Comparison of ENCODE assay signal across 8 cellular contexts in the genomic region with DNA sequence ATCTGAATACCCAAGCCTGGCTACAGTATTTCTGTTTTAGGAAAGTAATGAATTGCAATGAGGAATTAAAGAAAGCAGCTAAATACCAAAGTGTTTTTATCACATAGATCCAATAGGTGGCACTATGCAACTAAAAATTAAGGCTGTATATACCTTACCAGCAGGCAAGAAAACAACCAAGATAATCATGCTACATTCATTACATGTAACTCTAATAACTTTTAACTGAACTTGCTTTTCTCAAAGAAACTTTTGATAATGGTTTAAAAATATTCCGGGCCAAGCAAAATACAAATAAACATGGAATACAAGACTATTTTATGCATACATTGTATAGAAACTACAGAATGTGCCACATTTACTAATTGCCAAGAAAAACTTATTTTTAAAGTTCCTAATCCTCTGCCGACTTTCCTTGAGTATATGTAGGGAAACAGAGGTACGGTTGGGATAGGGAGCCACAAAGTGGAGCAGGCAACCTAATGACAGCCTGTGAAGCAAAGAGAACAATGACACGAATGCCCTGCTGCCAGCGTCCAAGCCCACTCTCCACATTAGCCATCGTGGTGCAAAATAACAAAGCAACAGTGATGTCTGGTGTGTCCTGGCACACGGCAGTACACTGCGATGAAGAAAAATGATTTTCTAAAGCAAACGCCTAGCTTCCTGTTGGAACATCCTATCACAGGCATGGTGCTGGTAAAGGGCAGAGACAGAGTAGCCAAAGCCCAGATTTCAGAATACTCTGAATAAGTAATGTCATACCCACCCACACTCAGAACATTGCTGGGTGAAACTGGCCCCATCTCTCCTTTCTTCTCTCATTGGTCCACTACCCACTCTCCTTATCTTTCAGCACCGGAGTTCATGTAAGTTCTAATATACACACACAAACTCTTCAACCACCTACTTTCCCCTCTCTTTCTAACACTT.
DNase-seq lines count a peak whose midpoint lies in the region; ATAC-seq, FAIRE-seq and TF ChIP-seq lines count a peak whose summit lies in the region.

No MANE protein-coding gene starts in this region.

- in situ Hi-C loops in Caki2 (cut with HindIII; ENCODE audit: low pct_unique_long_range_greater_than_20kb, low sequenced_read_pairs): no loop called here

- no peaks in the 10 kb centered on the region for H3K4me1 Mint-ChIP-seq in natural killer cell

- H3K4me3 ChIP-seq in RWPE2 (ENCODE audit: severe bottlenecking) (no peak overlapping the region), lower leg skin (ENCODE audit: low read depth, poor library complexity, severe bottlenecking) (no peak overlapping the region)

- peaks cover 28% of the 10 kb centered on the region for H3K36me3 ChIP-seq in RWPE2 (ENCODE audit: low read depth)

- no peaks in the 10 kb centered on the region for H3K36me3 Mint-ChIP-seq in natural killer cell

- H3K27me3 Mint-ChIP-seq in natural killer cell (ENCODE audit: low read depth in 2 of 2): no peaks in the 10 kb centered on the region

- ATAC-seq in GM19351 (IDR thresholded peaks at IDR 0.05; ENCODE audit: unreplicated experiment) (peak; percentile 85), RWPE2 (ENCODE audit: low read depth) (peak; percentile 69), esophagus mucosa (peak; percentile 73), natural killer cell (peak; percentile 69 to 74 (median 74))

- no peaks in the 10 kb centered on the region for H3K9me3 ChIP-seq in RWPE2 (ENCODE audit: severe bottlenecking)

- H3K4me3 Mint-ChIP-seq in natural killer cell: no peak overlapping the region

- 34 to 43% methylated on average over 10 of the region's 10 CpGs for WGBS in lower leg skin, 2 donors

- H3K27ac Mint-ChIP-seq in natural killer cell: no peak overlapping the region

- peak; percentile 15 for DNase-seq in Caki2 (ENCODE audit: low read depth)
- DNase-seq in HTR-8/SVneo (ENCODE audit: insufficient read length, low spot score): peak; percentile 31
- no peak for DNase-seq in RWPE2 (ENCODE audit: low spot score)
- no peak for DNase-seq in natural killer cell
- DNase-seq in lower leg skin (ENCODE audit: low spot score in 2 of 2): no peak
- no peak for DNase-seq in ecto neural progenitor cell (ENCODE audit: low spot score)

- TF ChIP-seq POLR2A in lower leg skin (IDR thresholded peaks at IDR 0.05): no peak

- H3K27ac ChIP-seq in RWPE2 (ENCODE audit: poor library complexity, severe bottlenecking): no peak overlapping the region

- H3K4me1 ChIP-seq in RWPE2 (ENCODE audit: insufficient read depth, poor library complexity, severe bottlenecking): peaks cover 11% of the 10 kb centered on the region

- H3K9me3 Mint-ChIP-seq in natural killer cell: no peaks in the 10 kb centered on the region

- FAIRE-seq in HTR-8/SVneo (lab: Jason Lieb, UNC): peak; percentile 59

- peak; percentile 82 for TF ChIP-seq CTCF in RWPE2 (IDR thresholded peaks at IDR 0.05; ENCODE audit: poor library complexity, severe bottlenecking)
- peak; percentile 70 for TF ChIP-seq CTCF in natural killer cell (IDR thresholded peaks at IDR 0.05)
- TF ChIP-seq CTCF in lower leg skin (IDR thresholded peaks at IDR 0.05): no peak

- intact Hi-C loops in natural killer cell (cut with micrococcal nuclease): loop anchor here (1.0 to 2.0 kb wide), 3 partner anchors 93 to 1276 kb away; no protein-coding TSS in a partner anchor
- intact Hi-C loops in lower leg skin (cut with DNase I; ENCODE audit: low total_unique reads): no loop called here

- no peaks in the 10 kb centered on the region for H3K27me3 ChIP-seq in RWPE2 (ENCODE audit: insufficient read depth, poor library complexity, severe bottlenecking)

Comparison
In these comparisons a context has a peak if more than half of its experiments do, and no peak if none do; other contexts are left out.
1. DNase-seq: peak in Caki2 (single experiment) and HTR-8/SVneo (single experiment); none in RWPE2 (single experiment), natural killer cell (single experiment), lower leg skin (0 of 2) and ecto neural progenitor cell (single experiment).
2. CTCF ChIP-seq: peak in RWPE2 (single experiment) and natural killer cell (single experiment); none in lower leg skin (0 of 3).
3. Peak in every context shown above with its lines, with median percentiles within 50 percentile points of each other: ATAC-seq.